Comparison of ENCODE assay signal across 26 cellular contexts in the genomic region with DNA sequence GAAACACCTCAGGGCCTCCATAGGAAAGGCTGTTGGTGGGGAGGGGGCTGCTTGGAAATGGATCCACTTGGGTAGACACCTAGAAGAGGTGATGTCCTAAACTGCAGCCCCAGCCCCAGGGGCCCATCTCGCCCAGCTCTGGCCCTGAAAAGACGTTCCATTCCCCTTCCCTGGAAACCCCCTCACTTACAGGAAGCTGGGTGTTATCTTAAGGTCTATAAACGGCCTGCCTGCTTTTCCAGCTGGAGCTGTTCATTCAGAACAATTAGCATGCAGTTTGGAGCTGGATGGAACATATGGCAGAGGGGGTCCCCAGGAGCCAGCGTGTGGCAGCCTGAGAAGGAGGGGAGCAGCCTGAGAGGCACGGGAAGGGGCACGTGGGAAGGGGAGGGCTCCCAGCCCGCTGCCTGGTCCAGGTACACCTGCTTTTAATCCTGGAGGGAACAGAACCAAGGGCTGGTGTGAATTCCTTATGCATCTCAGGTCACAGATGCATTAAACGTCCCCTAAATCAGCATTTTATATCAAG.
"Had no signal": no experiment of that assay in that cellular context is flagged by ENCODE, and none has a peak within 500 bp of the region (broad histone marks: within the 10 kb centered on the region; RNA-seq: fewer than 3 reads in every experiment).

No MANE protein-coding gene starts in this region.

- H3K4me1 ChIP-seq: colonic mucosa, left lung, right lobe of liver, suprapubic skin had no signal

- H3K9me3 Mint-ChIP-seq: activated naive CD4-positive, alpha-beta T cell treated with anti-CD3 and anti-CD28 coated beads, Interleukin-2, amount 10 ng/mL, durations not matched to agents 7 days and 5 days; central memory CD8-positive, alpha-beta T cell; effector memory CD8-positive, alpha-beta T cell; natural killer cell; stimulated activated effector memory CD8-positive, alpha-beta T cell treated with anti-CD3 and anti-CD28 coated beads, Interleukin-12 subunit alpha, Interleukin-12 subunit beta, amount 100 ng/mL, for 72 hours; T-helper 1 cell treated with Interleukin-12 subunit alpha and Interleukin-12 subunit beta and Interleukin-4 antibody, amounts not matched to agents 30 μg/mL and 1 μg/mL, for 36 hours had no signal

- H3K4me1 Mint-ChIP-seq: activated naive CD4-positive, alpha-beta T cell treated with anti-CD3 and anti-CD28 coated beads, Interleukin-2, amount 10 ng/mL, durations not matched to agents 7 days and 5 days; central memory CD8-positive, alpha-beta T cell; natural killer cell; stimulated activated effector memory CD8-positive, alpha-beta T cell treated with anti-CD3 and anti-CD28 coated beads, Interleukin-12 subunit alpha, Interleukin-12 subunit beta, amount 100 ng/mL, for 72 hours had no signal

- H3K4me3 Mint-ChIP-seq: activated naive CD4-positive, alpha-beta T cell treated with anti-CD3 and anti-CD28 coated beads, Interleukin-2, amount 10 ng/mL, durations not matched to agents 7 days and 5 days; central memory CD8-positive, alpha-beta T cell; effector memory CD8-positive, alpha-beta T cell; natural killer cell; stimulated activated effector memory CD8-positive, alpha-beta T cell treated with anti-CD3 and anti-CD28 coated beads, Interleukin-12 subunit alpha, Interleukin-12 subunit beta, amount 100 ng/mL, for 72 hours; T-helper 1 cell treated with Interleukin-12 subunit alpha and Interleukin-12 subunit beta and Interleukin-4 antibody, amounts not matched to agents 30 μg/mL and 1 μg/mL, for 36 hours had no signal

- H3K36me3 Mint-ChIP-seq: activated naive CD4-positive, alpha-beta T cell treated with anti-CD3 and anti-CD28 coated beads, Interleukin-2, amount 10 ng/mL, durations not matched to agents 7 days and 5 days; natural killer cell; stimulated activated effector memory CD8-positive, alpha-beta T cell treated with anti-CD3 and anti-CD28 coated beads, Interleukin-12 subunit alpha, Interleukin-12 subunit beta, amount 100 ng/mL, for 72 hours had no signal

- H2AFZ ChIP-seq: parathyroid adenoma had no signal

- DNase-seq: activated CD4-positive, alpha-beta T cell treated with anti-CD3 and anti-CD28 coated beads for 4 hours; activated CD4-positive, alpha-beta T cell treated with anti-CD3 and anti-CD28 coated beads, Interleukin-2, amount 50 U/mL, for 48 hours; activated CD4-positive, CD25-positive, alpha-beta regulatory T cell; activated effector memory CD4-positive, alpha-beta T cell treated with anti-CD3 and anti-CD28 coated beads, Interleukin-2, amount 50 U/mL, for 16 hours; activated naive CD4-positive, alpha-beta T cell treated with anti-CD3 and anti-CD28 coated beads, Interleukin-2, amount 10 ng/mL, durations not matched to agents 7 days and 5 days; body of pancreas; colonic mucosa; dorsolateral prefrontal cortex; effector memory CD8-positive, alpha-beta T cell; head of caudate nucleus; left lung; midbrain; natural killer cell; right lobe of liver; stimulated activated CD4-positive, alpha-beta T cell treated with anti-CD3 and anti-CD28 coated beads, Interleukin-2, amount 100 ng/mL, for 24 hours; stomach; transverse colon; uterus had no signal

- H3K4me3 ChIP-seq: body of pancreas, colonic mucosa, dorsolateral prefrontal cortex, gastroesophageal sphincter, left lung, right lobe of liver, skin epidermis, stomach, suprapubic skin, transverse colon, uterus had no signal

- H3K27me3 ChIP-seq: body of pancreas, colonic mucosa, dorsolateral prefrontal cortex, gastroesophageal sphincter, left lung, right lobe of liver, stomach, suprapubic skin, transverse colon, uterus had no signal

- H3K27ac Mint-ChIP-seq: activated naive CD4-positive, alpha-beta T cell treated with anti-CD3 and anti-CD28 coated beads, Interleukin-2, amount 10 ng/mL, durations not matched to agents 7 days and 5 days; effector memory CD8-positive, alpha-beta T cell; natural killer cell; stimulated activated effector memory CD8-positive, alpha-beta T cell treated with anti-CD3 and anti-CD28 coated beads, Interleukin-12 subunit alpha, Interleukin-12 subunit beta, amount 100 ng/mL, for 72 hours; T-helper 1 cell treated with Interleukin-12 subunit alpha and Interleukin-12 subunit beta and Interleukin-4 antibody, amounts not matched to agents 30 μg/mL and 1 μg/mL, for 36 hours had no signal

- ATAC-seq: body of pancreas; effector memory CD8-positive, alpha-beta T cell; gastroesophageal sphincter; left lung; natural killer cell; right lobe of liver; stimulated activated effector memory CD8-positive, alpha-beta T cell treated with anti-CD3 and anti-CD28 coated beads, Interleukin-12 subunit alpha, Interleukin-12 subunit beta, amount 100 ng/mL, for 72 hours had no signal

- H3K79me2 ChIP-seq: parathyroid adenoma had no signal

- H3K9ac ChIP-seq: parathyroid adenoma had no signal

- H3K27ac ChIP-seq: body of pancreas, colonic mucosa, gastroesophageal sphincter, left lung, parathyroid adenoma, right lobe of liver, skin epidermis, stomach, suprapubic skin, transverse colon, uterus had no signal

- H3K9me3 ChIP-seq: body of pancreas, colonic mucosa, gastroesophageal sphincter, left lung, right lobe of liver, stomach, suprapubic skin, transverse colon, uterus had no signal

- H3K36me3 ChIP-seq: colonic mucosa, gastroesophageal sphincter, left lung, right lobe of liver, stomach, suprapubic skin, transverse colon, uterus had no signal

- FAIRE-seq: keratinocyte had no signal
